Comparison of ENCODE assay signal across 26 cellular contexts in the genomic region with DNA sequence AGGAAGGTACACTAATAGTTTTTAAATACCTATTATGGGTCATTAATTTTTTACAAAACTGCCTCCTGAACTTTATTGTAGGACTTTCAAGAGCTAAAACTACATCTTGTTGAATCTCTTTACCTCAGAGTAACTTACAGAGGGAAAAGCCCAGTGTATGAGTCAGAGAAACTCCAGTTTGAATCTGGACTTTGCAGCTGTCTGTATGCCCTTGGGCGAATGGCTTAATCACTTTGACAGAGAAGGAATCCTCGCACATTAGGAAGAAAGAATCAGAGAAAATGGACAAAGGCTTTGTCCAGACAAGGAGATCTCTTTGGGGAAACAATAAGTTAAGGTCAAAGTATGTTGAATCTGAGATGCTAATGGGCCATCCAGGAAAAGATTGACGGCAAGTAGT.
A peak's percentile ranks its signal among the peaks of the same experiment; 100 is the strongest.
DNase-seq lines count a peak whose midpoint lies in the region; ATAC-seq and TF ChIP-seq lines count a peak whose summit lies in the region.
"Had no signal": no experiment of that assay in that cellular context is flagged by ENCODE, and none has a peak within 500 bp of the region (broad histone marks: within the 10 kb centered on the region; RNA-seq: fewer than 3 reads in every experiment).

No MANE protein-coding gene starts in this region.

- H2AFZ ChIP-seq in GM23248 = no peak overlapping the region

- ATAC-seq in HG03196 (IDR thresholded peaks at IDR 0.05; ENCODE audit: unreplicated experiment) (no peak), GM21786 (IDR thresholded peaks at IDR 0.05; ENCODE audit: unreplicated experiment) (no peak)
- ATAC-seq: activated CD4-positive, CD25-positive, alpha-beta regulatory T cell treated with anti-CD3 and anti-CD28 coated beads, Interleukin-2, amount 50 U/mL, for 24 hours; activated CD8-positive, alpha-beta T cell treated with anti-CD3 and anti-CD28 coated beads, Interleukin-2, amount 10 ng/mL, durations not matched to agents 7 days and 5 days; heart left ventricle; naive thymus-derived CD8-positive, alpha-beta T cell; Panc1; stimulated activated naive CD8-positive, alpha-beta T cell treated with anti-CD3 and anti-CD28 coated beads, Interleukin-15, Interleukin-2, amounts not matched to agents 100 U/mL and 50 U/mL, for 24 hours had no signal

- peaks cover 6% of the 10 kb centered on the region; the same call in 1 of the 2 replicates for H3K4me1 ChIP-seq in GM23248 (ENCODE audit: insufficient read depth)
- H3K4me1 ChIP-seq: heart left ventricle, thyroid gland had no signal

- H3K27ac ChIP-seq in GM23248 = no peak overlapping the region
- H3K27ac ChIP-seq: heart left ventricle, ovary, thyroid gland had no signal

- no peaks in the 10 kb centered on the region for H3F3A ChIP-seq in GM23248 (ENCODE audit: insufficient read depth)

- H3K4me3 ChIP-seq in GM23248 = no peak overlapping the region
- H3K4me3 ChIP-seq: heart left ventricle, ovary, thyroid gland had no signal

- H3K4me3 Mint-ChIP-seq in neural crest cell = peak overlapping the region; percentile 1
- H3K4me3 Mint-ChIP-seq: activated CD8-positive, alpha-beta T cell treated with anti-CD3 and anti-CD28 coated beads, Interleukin-2, amount 10 ng/mL, durations not matched to agents 7 days and 5 days; CD14-positive monocyte; naive thymus-derived CD8-positive, alpha-beta T cell had no signal

- no peaks in the 10 kb centered on the region for H3K79me2 ChIP-seq in GM23248 (ENCODE audit: insufficient read depth)

- no peak overlapping the region for H3K4me2 ChIP-seq in GM23248 (ENCODE audit: unreplicated experiment)

- no peak for TF ChIP-seq CTCF in neural crest cell (conservative IDR thresholded peaks at IDR 0.05)

- H3K27me3 ChIP-seq in GM23248 (replicated peaks; ENCODE audit: insufficient read depth) = no peaks in the 10 kb centered on the region
- H3K27me3 ChIP-seq: heart left ventricle, ovary, thyroid gland had no signal

- 61 to 71% methylated on average over 3 of the region's 3 CpGs for WGBS in GM23248 (ENCODE audit: low coverage in 1 of 2, low lambda C conversion rate in 2 of 2, missing lambda C conversion rate in 2 of 2), 2 experiments

- H3K9me3 ChIP-seq in GM23248 (ENCODE audit: low read depth) = no peaks in the 10 kb centered on the region
- H3K9me3 ChIP-seq: heart left ventricle, ovary, thyroid gland had no signal

- no peaks in the 10 kb centered on the region for H3K9me2 ChIP-seq in GM23248 (ENCODE audit: insufficient read depth)

- no peaks in the 10 kb centered on the region for H4K20me1 ChIP-seq in GM23248 (ENCODE audit: insufficient read depth)

- H3K27me3 Mint-ChIP-seq in neural crest cell (ENCODE audit: low read depth) = no peaks in the 10 kb centered on the region

- in situ Hi-C loops in GM23248 (cut with MboI) = no loop called here

- peak overlapping the region; percentile 76 for H3K27ac Mint-ChIP-seq in neural crest cell (ENCODE audit: unreplicated experiment)
- H3K27ac Mint-ChIP-seq: activated CD8-positive, alpha-beta T cell treated with anti-CD3 and anti-CD28 coated beads, Interleukin-2, amount 10 ng/mL, durations not matched to agents 7 days and 5 days; CD14-positive monocyte; naive thymus-derived CD8-positive, alpha-beta T cell had no signal

- H3K9ac ChIP-seq in GM23248 = no peak overlapping the region

- H3K4me1 Mint-ChIP-seq in neural crest cell = peaks cover 17% of the 10 kb centered on the region
- H3K4me1 Mint-ChIP-seq: CD14-positive monocyte; naive thymus-derived CD8-positive, alpha-beta T cell had no signal

- DNase-seq in GM23248 (peak; percentile 51), T1000 (lab: John Stamatoyannopoulos, UW) (peak; percentile 70), fibroblast of the conjunctiva (ENCODE audit: low read depth) (peak; percentile 22), neural crest cell (ENCODE audit: low read depth, low spot score) (no peak), retina (no peak), DMS 273 (lab: John Stamatoyannopoulos, UW; ENCODE audit: unreplicated experiment) (no peak)
- DNase-seq: activated CD8-positive, alpha-beta T cell treated with anti-CD3 and anti-CD28 coated beads, Interleukin-2, amount 10 ng/mL, durations not matched to agents 7 days and 5 days; activated gamma-delta T cell; cortex of kidney; GOT3; heart left ventricle; KG1; MV-4-11; naive thymus-derived CD8-positive, alpha-beta T cell; NCI-H146; NCI-H2171; NCI-H524; ovary; stimulated activated naive CD8-positive, alpha-beta T cell treated with anti-CD3 and anti-CD28 coated beads, Interleukin-15, Interleukin-2, amounts not matched to agents 100 U/mL and 50 U/mL, for 24 hours; T-helper 1 cell; thyroid gland had no signal

- H3K36me3 ChIP-seq in GM23248 (ENCODE audit: low read depth) = no peaks in the 10 kb centered on the region
- H3K36me3 ChIP-seq: heart left ventricle, ovary, thyroid gland had no signal

- peaks cover under 1% of the 10 kb centered on the region for H3K9me3 Mint-ChIP-seq in neural crest cell

- H3K36me3 Mint-ChIP-seq in neural crest cell (ENCODE audit: low read depth) = peaks cover 2% of the 10 kb centered on the region
- H3K36me3 Mint-ChIP-seq: CD14-positive monocyte; naive thymus-derived CD8-positive, alpha-beta T cell had no signal

Comparison
In these comparisons a context has a peak if more than half of its experiments do, and no peak if none do; other contexts are left out.
1. DNase-seq: peak in GM23248 (single experiment), T1000 (single experiment) and fibroblast of the conjunctiva (single experiment); none in neural crest cell (single experiment), retina (single experiment) and DMS 273 (single experiment).